Comparison of ENCODE assay signal across 34 cellular contexts in genomic region chr17:61597606-61598005, GRCh38. TPM values are rescaled to one million over a fixed set of nuclear protein-coding genes. Genes with fewer than 3 reads are reported as not detected.
"Had no signal": no experiment of that assay in that cellular context is flagged by ENCODE, and none has a peak within 500 bp of the region (broad histone marks: within the 10 kb centered on the region; RNA-seq: fewer than 3 reads in every experiment).

No MANE protein-coding gene starts in this region.

- H3K36me3 ChIP-seq: gastroesophageal sphincter, neutrophil, right lobe of liver, transverse colon had no signal

- H3K4me3 ChIP-seq: coronary artery, dorsolateral prefrontal cortex, gastroesophageal sphincter, right lobe of liver, testis, transverse colon had no signal

- DNase-seq: activated CD4-positive, alpha-beta T cell treated with anti-CD3 and anti-CD28 coated beads for 36 hours; activated CD4-positive, CD25-positive, alpha-beta regulatory T cell; activated effector memory CD4-positive, alpha-beta T cell treated with Interleukin-2 at 50 U/mL for 16 hours; activated naive CD4-positive, alpha-beta T cell treated with Interleukin-2 at 50 U/mL for 16 hours; activated T-cell treated with anti-CD3 and anti-CD28 coated beads for 4 hours; anterior cingulate cortex; effector memory CD8-positive, alpha-beta T cell; head of caudate nucleus; hypothalamus; immature natural killer cell; kidney; left colon; mammary epithelial cell; naive B cell; nephron progenitor cell; right lobe of liver; stimulated activated CD4-positive, alpha-beta T cell treated with anti-CD3 and anti-CD28 coated beads, Interleukin-12 subunit alpha, Interleukin-12 subunit beta, amount 100 ng/mL, for 4 hours; stimulated activated CD4-positive, alpha-beta T cell treated with anti-CD3 and anti-CD28 coated beads, Interleukin-4, amount 100 ng/mL, for 1 hour; stimulated activated naive CD8-positive, alpha-beta T cell treated with anti-CD3 and anti-CD28 coated beads, Interleukin-15, Interleukin-2, amounts not matched to agents 100 U/mL and 50 U/mL, for 24 hours; testis; transverse colon had no signal

- H3K4me1 ChIP-seq: gastroesophageal sphincter, testis, transverse colon had no signal

- ATAC-seq: activated CD4-positive, alpha-beta T cell treated with anti-CD3 and anti-CD28 coated beads for 36 hours; effector memory CD8-positive, alpha-beta T cell; gastroesophageal sphincter; left colon; right lobe of liver; stimulated activated naive CD8-positive, alpha-beta T cell treated with anti-CD3 and anti-CD28 coated beads, Interleukin-15, Interleukin-2, amounts not matched to agents 100 U/mL and 50 U/mL, for 24 hours had no signal

- H3K27me3 ChIP-seq: right lobe of liver, testis had no signal

- H3K27ac ChIP-seq: coronary artery, dorsolateral prefrontal cortex, gastroesophageal sphincter, neutrophil, right lobe of liver, testis, transverse colon had no signal

- H3K9me3 ChIP-seq: gastroesophageal sphincter, neutrophil, right lobe of liver, testis, transverse colon had no signal

RNA-seq across cellular contexts. Expression of gene NACA2, which starts 6.6 kb away (rescaled TPM):
- total RNA-seq: activated CD4-positive, alpha-beta T cell treated with anti-CD3 and anti-CD28 coated beads for 36 hours; bronchial epithelial cell; fibroblast of lung; fibroblast of villous mesenchyme; gastroesophageal sphincter; kidney; left colon; liver; mammary epithelial cell; osteocyte; progenitor cell of endocrine pancreas; renal cortical epithelial cell; right lobe of liver; skeletal muscle tissue; transverse colon; urinary bladder had no signal
- polyA plus RNA-seq: fibroblast of lung, immature natural killer cell, mammary epithelial cell, urinary bladder had no signal
